Comparison of ENCODE assay signal across 13 cellular contexts in the genomic region with DNA sequence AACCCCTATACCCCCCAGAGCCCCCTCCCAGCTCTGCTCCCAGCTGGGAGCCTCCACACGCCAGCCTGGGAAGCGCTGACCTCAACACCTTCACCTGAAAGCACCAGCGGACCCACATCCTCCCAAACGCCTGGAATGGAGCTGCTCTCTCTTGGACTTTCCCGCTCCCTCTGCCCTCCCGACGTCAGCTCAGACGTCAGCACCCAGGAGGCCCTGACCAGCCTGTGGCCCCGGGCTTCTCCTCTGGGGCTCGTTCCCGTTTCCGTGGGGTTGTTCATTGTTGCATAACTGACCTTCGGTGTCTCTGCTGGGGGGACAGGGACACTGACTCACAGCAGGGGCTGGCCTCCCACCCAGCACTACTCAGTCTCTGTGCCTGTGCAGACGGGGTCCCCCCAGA. TPM values are rescaled to one million over a fixed set of nuclear protein-coding genes. Genes with fewer than 3 reads are reported as not detected.
DNase-seq lines count a peak whose midpoint lies in the region; ATAC-seq, FAIRE-seq and TF ChIP-seq lines count a peak whose summit lies in the region.
"Had no signal": no experiment of that assay in that cellular context is flagged by ENCODE, and none has a peak within 500 bp of the region (broad histone marks: within the 10 kb centered on the region; RNA-seq: fewer than 3 reads in every experiment).

No MANE protein-coding gene starts in this region.

- ATAC-seq in GM12878 = peak; percentile 56
- peak; percentile 43 for ATAC-seq in left lung
- ATAC-seq in GM21723 (IDR thresholded peaks at IDR 0.05; ENCODE audit: unreplicated experiment) = no peak

- in situ Hi-C loops in GM12878 (cut with MboI) (no loop called here), transverse colon (cut with MboI; ENCODE audit: low pct_ligation_motif_present in 1 of 4, low pct_unique_long_range_greater_than_20kb in 1 of 4, low sequenced_read_pairs in 3 of 4) (loop anchor here in 1 of 4 donors (25.0 kb wide), 1 partner anchor 157 kb away; no protein-coding TSS in a partner anchor)

- no peaks in the 10 kb centered on the region for H4K20me1 ChIP-seq in GM12878 (ENCODE audit: control insufficient read depth, insufficient read depth)

- H3K9me3 ChIP-seq in GM12878 (replicated peaks; ENCODE audit: control insufficient read depth, insufficient read depth, low read length) (no peaks in the 10 kb centered on the region), left lung (no peaks in the 10 kb centered on the region), transverse colon (no peaks in the 10 kb centered on the region)

- SMC1A ChIA-PET in GM12878 (lab: Charles Lee; ENCODE audit: uncharacterized antibody, unreplicated experiment) = interaction anchor here (0.6 to 2.7 kb wide), 13 partner anchors 9 to 165 kb away, joined by 3 to 20 read pairs (median 4); no protein-coding TSS in a partner anchor

- TF ChIP-seq POLR2A in GM12878 (IDR thresholded peaks at IDR 0.05; ENCODE audit: low read depth, low read length) (no peak; the same call in none of the 2 replicates), transverse colon (IDR thresholded peaks at IDR 0.05) (no peak)

- peaks cover 30% of the 10 kb centered on the region for H3K4me1 ChIP-seq in GM12878 (ENCODE audit: control insufficient read depth, insufficient read depth, low read length)
- peaks cover 0 to 65% of the 10 kb centered on the region in 2 donors for H3K4me1 ChIP-seq in left lung
- peaks cover 0 to 5% (median 0%) of the 10 kb centered on the region in 4 donors for H3K4me1 ChIP-seq in transverse colon

- no peak overlapping the region for H3K4me2 ChIP-seq in GM12878 (ENCODE audit: control insufficient read depth, insufficient read depth)

- CTCF ChIA-PET in GM12878 (lab: Yijun Ruan, JAX) = interaction anchor here (0.6 to 5.4 kb wide), 26 partner anchors 10 to 165 kb away, joined by 3 to 43 read pairs (median 4); a partner anchor contains a TSS

- H3K36me3 ChIP-seq in GM12878 (ENCODE audit: control insufficient read depth in 2 of 2, insufficient read depth in 2 of 2, low read length in 1 of 2) = peaks cover 20 to 44% of the 10 kb centered on the region in 2 experiments
- H3K36me3 ChIP-seq in left lung = peaks cover 0 to 82% of the 10 kb centered on the region in 2 donors
- no peaks in the 10 kb centered on the region for H3K36me3 ChIP-seq in transverse colon

- H3K79me2 ChIP-seq in GM12878 (ENCODE audit: control insufficient read depth, insufficient read depth, low read length) = peaks cover 14% of the 10 kb centered on the region

- FAIRE-seq in GM12878 (lab: Jason Lieb, UNC) = no peak
- FAIRE-seq: A204.1, TTC549 had no signal

- H2AFZ ChIP-seq in GM12878 (ENCODE audit: control insufficient read depth, low read depth, low read length) = no peak overlapping the region

- no TSS peak for BruUV-seq in GM12878 (replicated peaks; lab: Mats Ljungman, UMichigan)

- POLR2A ChIA-PET in GM12878 (lab: Charles Lee) = interaction anchor here (1.0 to 1.8 kb wide), 5 partner anchors 9 to 56 kb away, joined by 3 to 11 read pairs (median 4); no protein-coding TSS in a partner anchor

- H3K27ac ChIP-seq in GM12878 (ENCODE audit: control insufficient read depth, insufficient read depth) (peak overlapping the region; percentile 30; the same call in 1 of the 2 replicates), left lung (peak overlapping the region; percentile 49 to 89), transverse colon (peak overlapping the region in 3 of 4 donors; percentile 9 to 42 (median 40))

- TF ChIP-seq EP300 in GM12878 (IDR thresholded peaks at IDR 0.05; ENCODE audit: borderline replicate concordance in 1 of 2, control insufficient read depth in 1 of 2, low read depth in 2 of 2, low read length in 2 of 2) = peak in 1 of 2 experiments; percentile 14; a peak in 1 of 4 replicates
- no peak for TF ChIP-seq EP300 in transverse colon (IDR thresholded peaks at IDR 0.05; ENCODE audit: low read depth)

- H3K4me3 ChIP-seq in GM12878 = no peak overlapping the region
- peak overlapping the region in 1 of 2 donors; percentile 22 for H3K4me3 ChIP-seq in left lung
- H3K4me3 ChIP-seq in transverse colon = no peak overlapping the region
- H3K4me3 ChIP-seq: dorsolateral prefrontal cortex had no signal

- no peak for TF ChIP-seq RAD21 in GM12878 (IDR thresholded peaks at IDR 0.05; ENCODE audit: insufficient read depth, low read depth, low read length)

- H3K9ac ChIP-seq in GM12878 (ENCODE audit: control insufficient read depth, insufficient read depth, low read length) = no peak overlapping the region

- intact Hi-C loops in GM12878 (cut with micrococcal nuclease; ENCODE audit: unreplicated experiment) (no loop called here), left lung (cut with DNase I) (no loop called here), transverse colon (cut with DNase I; ENCODE audit: low total_unique reads) (no loop called here)

- TF ChIP-seq CTCF in GM12878 (IDR thresholded peaks at IDR 0.05 in 2 of 3, conservative IDR thresholded peaks at IDR 0.05 in 1 of 3; ENCODE audit: control insufficient read depth in 2 of 3, extremely low read depth in 1 of 3, insufficient read depth in 1 of 3, low read depth in 3 of 3, low read length in 3 of 3) (no peak), left lung (IDR thresholded peaks at IDR 0.05) (no peak), transverse colon (IDR thresholded peaks at IDR 0.05) (no peak)

- 34% methylated on average over 14 of the region's 14 CpGs for WGBS in GM12878 (ENCODE audit: insufficient coverage, insufficient replicate concordance, low lambda C conversion rate, missing lambda C conversion rate)
- WGBS in transverse colon (ENCODE audit: low coverage in 1 of 2), 2 donors = 62% methylated on average over 14 of the region's 14 CpGs; no CpG with 5 or more reads in 1 of the 2 donors

- RAD21 ChIA-PET in GM12878 (lab: Charles Lee; ENCODE audit: unreplicated experiment) = interaction anchor here (0.7 to 3.0 kb wide), 15 partner anchors 9 to 549 kb away, joined by 3 to 18 read pairs (median 3); no protein-coding TSS in a partner anchor

- DNase-seq in SIG-M5 treated with dmso at 0.1 percent for 504 hours (lab: John Stamatoyannopoulos, UW; ENCODE audit: unreplicated experiment) (peak; percentile 54), SIG-M5 (lab: John Stamatoyannopoulos, UW) (no peak), GM12878 (ENCODE audit: low read depth, low spot score) (no peak), left lung (peak; percentile 90 to 95), transverse colon (peak; percentile 51), islet precursor cell (no peak), NCI-H748 treated with DMSO at 0.1 percent for 48 hours (lab: John Stamatoyannopoulos, UW) (no peak)
- DNase-seq: NCI-H446 treated with DMSO at 0.1 percent for 48 hours had no signal

- no peaks in the 10 kb centered on the region for H3K27me3 ChIP-seq in GM12878 (replicated peaks in 1 of 2; ENCODE audit: control insufficient read depth in 2 of 2, insufficient read depth in 2 of 2, low read length in 1 of 2)
- H3K27me3 ChIP-seq in left lung = no peaks in the 10 kb centered on the region
- H3K27me3 ChIP-seq in transverse colon = no peaks in the 10 kb centered on the region
- H3K27me3 ChIP-seq: dorsolateral prefrontal cortex had no signal

TF ChIP-seq in GM12878, 131 proteins besides CTCF, POLR2A, EP300 and RAD21 (continues in another document):
- TF ChIP-seq SPI1 (IDR thresholded peaks at IDR 0.05; ENCODE audit: borderline replicate concordance, insufficient read depth, low read depth, low read length) (peak; percentile 5; the same call in 1 of the 2 replicates), TCF3 (IDR thresholded peaks at IDR 0.05; ENCODE audit: borderline replicate concordance, insufficient read depth, low read depth, low read length) (no peak)

RNA-seq across cellular contexts. Expression of a gene that starts 35.0 kb away (rescaled TPM):
- not detected in 2 replicates for total RNA-seq in GM12878 (2013; cell fraction: nucleolus; rRNA removed)
- total RNA-seq in GM12878 (2014; rRNA removed) (not detected in 2 replicates), GM12878 (2014; rRNA removed; fragmentation: Illumina TruSeq; extraction: Trizol) (not detected in 2 replicates), GM12878 (2021) (not detected in 2 replicates), left lung (1 to 10 TPM in 1 of 2 donors, under 1 TPM in 1; 0.10 to 4.3 TPM), transverse colon (not detected)
- polyA plus RNA-seq in GM12878 (2011; ENCODE audit: low read depth) = not detected
- polyA plus RNA-seq in GM12878 (2011; rRNA removed) (0.01 TPM in 1 of 2 replicates, not detected in the other), GM12878 (2014; fragmentation: Illumina TruSeq; extraction: Trizol) (not detected in 2 replicates), GM12878 (2014; fragmentation: Nextera tagmentation; extraction: Ambion mirVana) (not detected), GM12878 (2014; rRNA removed) (not detected in 2 replicates), GM12878 (2016; fragmentation: Nextera tagmentation; extraction: Ambion mirVana) (not detected)
- 0.05 TPM in 1 of 2 replicates, not detected in the other for polyA plus RNA-seq in GM12878 (2011; cell fraction: cytosol; rRNA removed)
- not detected in 2 replicates for polyA plus RNA-seq in GM12878 (2011; cell fraction: nucleus; rRNA removed)
- polyA plus RNA-seq in GM12878 (2012) = 0.07 and 0.18 TPM in 2 replicates
- polyA minus RNA-seq in GM12878 (2011; rRNA and poly(A)+ RNA removed) = not detected in 2 replicates
- not detected in 2 replicates for polyA minus RNA-seq in GM12878 (2011; cell fraction: cytosol; rRNA and poly(A)+ RNA removed)
- not detected in 2 replicates for polyA minus RNA-seq in GM12878 (2011; cell fraction: nucleus; rRNA and poly(A)+ RNA removed)
- total RNA-seq: osteocyte had no signal

RNA-seq across cellular contexts. Expression of a gene that starts 43.5 kb away (rescaled TPM):
- 365 and 373 TPM in 2 replicates for total RNA-seq in GM12878 (2013; cell fraction: nucleolus; rRNA removed)
- 67.6 and 74.7 TPM in 2 replicates for total RNA-seq in GM12878 (2014; rRNA removed)
- 58.9 and 59.4 TPM in 2 replicates for total RNA-seq in GM12878 (2014; rRNA removed; fragmentation: Illumina TruSeq; extraction: Trizol)
- total RNA-seq in GM12878 (2021) = 109 TPM in 2 replicates
- polyA plus RNA-seq in GM12878 (2011; ENCODE audit: low read depth) = 26.1 TPM
- 63.6 and 70.6 TPM in 2 replicates for polyA plus RNA-seq in GM12878 (2011; rRNA removed)
- polyA plus RNA-seq in GM12878 (2011; cell fraction: cytosol; rRNA removed) = 70.3 and 92.5 TPM in 2 replicates
- 197 and 246 TPM in 2 replicates for polyA plus RNA-seq in GM12878 (2011; cell fraction: nucleus; rRNA removed)
- polyA plus RNA-seq in GM12878 (2012) = 41.3 and 58.7 TPM in 2 replicates
- 84.5 and 93.5 TPM in 2 replicates for polyA plus RNA-seq in GM12878 (2014; fragmentation: Illumina TruSeq; extraction: Trizol)
- polyA plus RNA-seq in GM12878 (2014; fragmentation: Nextera tagmentation; extraction: Ambion mirVana) = 1 to 10 TPM; 2.3 to 7.0 TPM
- 94.1 and 94.8 TPM in 2 replicates for polyA plus RNA-seq in GM12878 (2014; rRNA removed)
- 10 to 100 TPM; 60.2 to 82.4 TPM for polyA plus RNA-seq in GM12878 (2016; fragmentation: Nextera tagmentation; extraction: Ambion mirVana)
- polyA minus RNA-seq in GM12878 (2011; rRNA and poly(A)+ RNA removed) = 43.1 and 54.4 TPM in 2 replicates
- polyA minus RNA-seq in GM12878 (2011; cell fraction: cytosol; rRNA and poly(A)+ RNA removed) = 25.0 and 34.6 TPM in 2 replicates
- polyA minus RNA-seq in GM12878 (2011; cell fraction: nucleus; rRNA and poly(A)+ RNA removed) = 71.8 and 93.6 TPM in 2 replicates
- 100 to 1,000 TPM; 458 to 751 TPM for total RNA-seq in left lung
- total RNA-seq in transverse colon = 10 to 100 TPM in 3 of 4 donors, 1 to 10 TPM in 1; 10.0 to 50.5 (median 21.0) TPM

Comparison
In these comparisons a context has a peak if more than half of its experiments do, and no peak if none do; other contexts are left out.
1. DNase-seq: peak in SIG-M5 treated with dmso at 0.1 percent for 504 hours (single experiment), left lung (2 of 2) and transverse colon (single experiment); none in SIG-M5 (single experiment), GM12878 (single experiment), islet precursor cell (single experiment) and NCI-H748 treated with DMSO at 0.1 percent for 48 hours (single experiment).
2. Peak in every context shown above with its lines, with median percentiles within 50 percentile points of each other: H3K27ac ChIP-seq.